ENCODE assay signal across 8 cellular contexts in the genomic region with DNA sequence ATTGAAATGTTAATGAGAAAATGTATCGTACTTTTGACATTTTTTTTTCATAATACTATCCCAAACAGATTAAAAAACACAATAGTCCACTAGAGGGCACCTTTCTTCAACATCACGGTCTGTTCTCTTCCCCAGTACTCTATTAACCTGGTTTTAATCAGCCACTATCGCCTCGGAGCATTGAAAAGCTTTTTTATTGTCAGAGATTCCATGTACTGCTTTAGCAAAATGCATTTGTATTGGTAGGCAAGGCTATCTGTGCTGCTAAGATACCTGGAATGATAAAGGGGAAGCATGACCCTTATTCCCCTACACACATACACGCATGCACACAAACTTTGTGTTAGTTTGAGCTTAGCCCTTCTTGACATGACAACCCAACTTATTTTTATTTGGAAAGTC. TPM values are rescaled to one million over a fixed set of nuclear protein-coding genes. Genes with fewer than 3 reads are reported as not detected.
DNase-seq lines count a peak whose midpoint lies in the region; ATAC-seq and TF ChIP-seq lines count a peak whose summit lies in the region.
"Had no signal": no experiment of that assay in that cellular context is flagged by ENCODE, and none has a peak within 500 bp of the region (broad histone marks: within the 10 kb centered on the region; RNA-seq: fewer than 3 reads in every experiment).

No MANE protein-coding gene starts in this region.

- intact Hi-C loops in activated T-helper 2 cell treated with anti-CD3 and anti-CD28 coated beads, Interferon-gamma antibody, Interleukin-2, Interleukin-4, amounts not matched to agents 10 μg/mL and 5 μg/mL and 100 μg/mL, durations not matched to agents 14 hours and 24 hours and 36 hours (cut with micrococcal nuclease): no loop called here

- peak; percentile 3 for DNase-seq in NCI-H748 treated with DMSO at 0.1 percent for 48 hours (lab: John Stamatoyannopoulos, UW)
- DNase-seq in chondrocyte (ENCODE audit: low spot score): no peak
- DNase-seq in midbrain (lab: John Stamatoyannopoulos, UW): peak; percentile 64
- no peak for DNase-seq in stimulated activated CD4-positive, alpha-beta T cell treated with anti-CD3 and anti-CD28 coated beads, Interleukin-1b, Interleukin-23, amount 100 ng/mL, for 48 hours
- no peak for DNase-seq in activated T-helper 2 cell treated with anti-CD3 and anti-CD28 coated beads, Interferon-gamma antibody, Interleukin-2, Interleukin-4, amounts not matched to agents 10 μg/mL and 5 μg/mL and 100 μg/mL, durations not matched to agents 14 hours and 24 hours and 36 hours (ENCODE audit: low spot score)

- peak; percentile 49 for TF ChIP-seq CTCF in GM12873 (IDR thresholded peaks at IDR 0.05; ENCODE audit: insufficient read depth, low read depth, low read length, missing control alignments)
- TF ChIP-seq CTCF in chondrocyte (IDR thresholded peaks at IDR 0.05): peak; percentile 89

- H3K27me3 Mint-ChIP-seq in chondrocyte (ENCODE audit: low read depth): no peaks in the 10 kb centered on the region
- peaks cover 5% of the 10 kb centered on the region for H3K27me3 Mint-ChIP-seq in activated T-helper 2 cell treated with anti-CD3 and anti-CD28 coated beads, Interferon-gamma antibody, Interleukin-2, Interleukin-4, amounts not matched to agents 10 μg/mL and 5 μg/mL and 100 μg/mL, durations not matched to agents 14 hours and 24 hours and 36 hours (ENCODE audit: low read depth)

- ATAC-seq in HG03439 (IDR thresholded peaks at IDR 0.05; ENCODE audit: unreplicated experiment): peak; percentile 61

- H3K27ac Mint-ChIP-seq in chondrocyte (ENCODE audit: unreplicated experiment): peak overlapping the region; percentile 13
- no peak overlapping the region for H3K27ac Mint-ChIP-seq in activated T-helper 2 cell treated with anti-CD3 and anti-CD28 coated beads, Interferon-gamma antibody, Interleukin-2, Interleukin-4, amounts not matched to agents 10 μg/mL and 5 μg/mL and 100 μg/mL, durations not matched to agents 14 hours and 24 hours and 36 hours
- H3K27ac Mint-ChIP-seq: activated naive CD4-positive, alpha-beta T cell treated with anti-CD3 and anti-CD28 coated beads, Interleukin-2, amount 50 U/mL, for 24 hours had no signal

- no peak overlapping the region for H3K4me3 Mint-ChIP-seq in chondrocyte (ENCODE audit: unreplicated experiment)
- H3K4me3 Mint-ChIP-seq in activated T-helper 2 cell treated with anti-CD3 and anti-CD28 coated beads, Interferon-gamma antibody, Interleukin-2, Interleukin-4, amounts not matched to agents 10 μg/mL and 5 μg/mL and 100 μg/mL, durations not matched to agents 14 hours and 24 hours and 36 hours (ENCODE audit: low read depth): no peak overlapping the region
- H3K4me3 Mint-ChIP-seq: activated naive CD4-positive, alpha-beta T cell treated with anti-CD3 and anti-CD28 coated beads, Interleukin-2, amount 50 U/mL, for 24 hours had no signal

- peaks cover 57% of the 10 kb centered on the region for H3K4me1 Mint-ChIP-seq in chondrocyte (ENCODE audit: low read depth)
- H3K4me1 Mint-ChIP-seq in activated T-helper 2 cell treated with anti-CD3 and anti-CD28 coated beads, Interferon-gamma antibody, Interleukin-2, Interleukin-4, amounts not matched to agents 10 μg/mL and 5 μg/mL and 100 μg/mL, durations not matched to agents 14 hours and 24 hours and 36 hours (ENCODE audit: low read depth): no peaks in the 10 kb centered on the region
- H3K4me1 Mint-ChIP-seq: activated naive CD4-positive, alpha-beta T cell treated with anti-CD3 and anti-CD28 coated beads, Interleukin-2, amount 50 U/mL, for 24 hours had no signal

- H3K36me3 Mint-ChIP-seq in chondrocyte (ENCODE audit: low read depth): no peaks in the 10 kb centered on the region
- H3K36me3 Mint-ChIP-seq in activated T-helper 2 cell treated with anti-CD3 and anti-CD28 coated beads, Interferon-gamma antibody, Interleukin-2, Interleukin-4, amounts not matched to agents 10 μg/mL and 5 μg/mL and 100 μg/mL, durations not matched to agents 14 hours and 24 hours and 36 hours (ENCODE audit: low read depth): no peaks in the 10 kb centered on the region
- H3K36me3 Mint-ChIP-seq: activated naive CD4-positive, alpha-beta T cell treated with anti-CD3 and anti-CD28 coated beads, Interleukin-2, amount 50 U/mL, for 24 hours had no signal

- H3K9me3 Mint-ChIP-seq in chondrocyte (ENCODE audit: low read depth): no peaks in the 10 kb centered on the region
- no peaks in the 10 kb centered on the region for H3K9me3 Mint-ChIP-seq in activated T-helper 2 cell treated with anti-CD3 and anti-CD28 coated beads, Interferon-gamma antibody, Interleukin-2, Interleukin-4, amounts not matched to agents 10 μg/mL and 5 μg/mL and 100 μg/mL, durations not matched to agents 14 hours and 24 hours and 36 hours
- H3K9me3 Mint-ChIP-seq: activated naive CD4-positive, alpha-beta T cell treated with anti-CD3 and anti-CD28 coated beads, Interleukin-2, amount 50 U/mL, for 24 hours had no signal

RNA-seq across cellular contexts. Expression of gene SCHIP1, which starts 11.1 kb away (rescaled TPM):
- 7.1 to 10.6 TPM (median 7.5 TPM) in 3 replicates for total RNA-seq in chondrocyte
- 0.21 and 0.23 TPM in 2 replicates for total RNA-seq in activated T-helper 2 cell treated with anti-CD3 and anti-CD28 coated beads, Interferon-gamma antibody, Interleukin-2, Interleukin-4, amounts not matched to agents 10 μg/mL and 5 μg/mL and 100 μg/mL, durations not matched to agents 14 hours and 24 hours and 36 hours

Comparison
In these comparisons a context has a peak if more than half of its experiments do, and no peak if none do; other contexts are left out.
1. DNase-seq: peak in NCI-H748 treated with DMSO at 0.1 percent for 48 hours (single experiment) and midbrain (single experiment); none in chondrocyte (single experiment), stimulated activated CD4-positive, alpha-beta T cell treated with anti-CD3 and anti-CD28 coated beads, Interleukin-1b, Interleukin-23, amount 100 ng/mL, for 48 hours (single experiment) and activated T-helper 2 cell treated with anti-CD3 and anti-CD28 coated beads, Interferon-gamma antibody, Interleukin-2, Interleukin-4, amounts not matched to agents 10 μg/mL and 5 μg/mL and 100 μg/mL, durations not matched to agents 14 hours and 24 hours and 36 hours (single experiment).